Comparison of ENCODE assay signal across 8 cellular contexts in the genomic region with DNA sequence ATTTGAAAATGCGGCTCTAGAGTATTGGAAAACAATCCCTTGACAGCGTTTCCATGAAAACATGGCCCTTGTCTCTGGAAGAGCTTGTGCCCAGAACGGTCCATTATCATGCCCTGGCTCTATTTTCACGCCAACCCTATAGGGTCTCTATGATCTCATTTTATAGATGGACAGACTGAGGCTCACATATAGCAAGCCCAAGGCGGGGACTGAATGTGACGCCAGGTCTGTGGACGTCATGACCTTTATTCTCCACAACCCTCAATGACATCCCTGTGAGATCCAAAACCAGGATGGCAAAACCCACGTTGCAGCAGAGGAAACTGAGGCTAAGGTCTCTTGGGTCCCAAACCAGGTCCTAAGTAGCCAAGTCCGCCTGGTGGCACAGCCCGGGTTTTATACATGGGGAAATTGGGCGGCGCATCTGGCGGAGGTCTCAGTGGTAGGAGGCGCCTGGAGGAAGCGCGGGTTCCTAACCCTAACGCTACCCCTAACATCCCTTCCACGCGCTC. TPM values are rescaled to one million over a fixed set of nuclear protein-coding genes. Genes with fewer than 3 reads are reported as not detected.
DNase-seq lines count a peak whose midpoint lies in the region; ATAC-seq, FAIRE-seq and TF ChIP-seq lines count a peak whose summit lies in the region.

No MANE protein-coding gene starts in this region.

- H4K20me1 ChIP-seq in Loucy (ENCODE audit: insufficient read depth, low read length, poor library complexity, severe bottlenecking) (peaks cover 8% of the 10 kb centered on the region), H1 (replicated peaks in 1 of 2; ENCODE audit: control insufficient read depth in 1 of 2, insufficient read depth in 2 of 2, low read length in 2 of 2) (peaks cover 2 to 4% of the 10 kb centered on the region in 2 experiments)

- TF ChIP-seq RAD21 in H1 (IDR thresholded peaks at IDR 0.05 in 1 of 2, conservative IDR thresholded peaks at IDR 0.05 in 1 of 2; ENCODE audit: low read depth in 2 of 2, low read length in 2 of 2), result no peak

- no peaks in the 10 kb centered on the region for H3K27me3 ChIP-seq in Caco-2 (replicated peaks; ENCODE audit: control insufficient read depth, insufficient read depth, low read length)
- no peaks in the 10 kb centered on the region for H3K27me3 ChIP-seq in Loucy (ENCODE audit: insufficient read depth, low read length, poor library complexity, severe bottlenecking)
- peaks cover 0 to 7% (median 2%) of the 10 kb centered on the region in 4 experiments; a peak in 2 of 7 replicates for H3K27me3 ChIP-seq in H1 (replicated peaks in 1 of 4; ENCODE audit: control insufficient read depth in 3 of 4, extremely low read depth in 1 of 4, insufficient read depth in 3 of 4, low read length in 3 of 4)
- no peaks in the 10 kb centered on the region for H3K27me3 ChIP-seq in ovary

- H3K23ac ChIP-seq in H1 (ENCODE audit: insufficient read length), result no peak overlapping the region

- no peak overlapping the region for H3K18ac ChIP-seq in H1 (ENCODE audit: extremely low read depth, low read length)

- no peak overlapping the region for H2BK120ac ChIP-seq in H1 (replicated peaks; ENCODE audit: low read depth, low read length)

- no peak overlapping the region for H4K5ac ChIP-seq in H1 (ENCODE audit: insufficient read length, low read depth, low read length)

- H3K79me2 ChIP-seq in Loucy (ENCODE audit: insufficient read depth, low read length), result peaks cover 38% of the 10 kb centered on the region
- H3K79me2 ChIP-seq in H1 (ENCODE audit: control insufficient read depth in 1 of 2, insufficient read depth in 2 of 2, low read length in 2 of 2), result no peaks in the 10 kb centered on the region; a peak in 1 of 4 replicates

- H3K27ac Mint-ChIP-seq in Caco-2 (ENCODE audit: unreplicated experiment), result no peak overlapping the region

- no peak overlapping the region for H4K91ac ChIP-seq in H1 (replicated peaks; ENCODE audit: insufficient read length, low read length)

- H3K9me3 Mint-ChIP-seq in Caco-2 (ENCODE audit: unreplicated experiment), result no peaks in the 10 kb centered on the region

- H2BK15ac ChIP-seq in H1 (ENCODE audit: low read length), result no peak overlapping the region

- TF ChIP-seq EP300 in H1 (IDR thresholded peaks at IDR 0.05; ENCODE audit: borderline replicate concordance in 1 of 2, low read depth in 2 of 2, low read length in 2 of 2), result no peak
- TF ChIP-seq EP300 in ovary (IDR thresholded peaks at IDR 0.05), result no peak

- H3K4ac ChIP-seq in H1 (replicated peaks; ENCODE audit: insufficient read length, low read depth, low read length), result no peak overlapping the region

- peak overlapping the region; percentile 77 for H3K4me3 Mint-ChIP-seq in Caco-2 (ENCODE audit: unreplicated experiment)

- no peak for DNase-seq in Caco-2
- DNase-seq in H1 (ENCODE audit: low read depth in 1 of 2, low spot score in 2 of 2), result no peak
- DNase-seq in ovary, result no peak
- DNase-seq in COLO668 (lab: John Stamatoyannopoulos, UW; ENCODE audit: unreplicated experiment), result no peak
- DNase-seq in OCI-M1 (lab: John Stamatoyannopoulos, UW), result no peak
- no peak for DNase-seq in GM10266 (ENCODE audit: extremely low spot score)

- TF ChIP-seq POLR2A in H1 (IDR thresholded peaks at IDR 0.05; ENCODE audit: control extremely low read depth in 1 of 2, low read depth in 2 of 2, low read length in 2 of 2) (no peak), ovary (IDR thresholded peaks at IDR 0.05) (no peak)

- no peak overlapping the region for H3K56ac ChIP-seq in H1 (replicated peaks; ENCODE audit: insufficient read length, low read depth, low read length)

- H3K36me3 Mint-ChIP-seq in Caco-2 (ENCODE audit: insufficient read depth, unreplicated experiment), result peaks cover 23% of the 10 kb centered on the region

- H3K36me3 ChIP-seq in Caco-2 (ENCODE audit: control insufficient read depth, insufficient read depth, low read length), result peaks cover 1% of the 10 kb centered on the region
- H3K36me3 ChIP-seq in Loucy (ENCODE audit: insufficient read depth, low read length), result peaks cover 6% of the 10 kb centered on the region; the same call in 1 of the 2 replicates
- H3K36me3 ChIP-seq in H1 (ENCODE audit: control insufficient read depth in 2 of 4, insufficient read depth in 4 of 4, low read length in 3 of 4), result no peaks in the 10 kb centered on the region
- H3K36me3 ChIP-seq in ovary, result no peaks in the 10 kb centered on the region

- FAIRE-seq in H1 (lab: Jason Lieb, UNC), result no peak

- H2BK12ac ChIP-seq in H1 (ENCODE audit: low read depth, low read length), result no peak overlapping the region

- H3K9me2 ChIP-seq in Loucy (replicated peaks; ENCODE audit: low read depth, low read length), result no peaks in the 10 kb centered on the region

- no peaks in the 10 kb centered on the region for H3K79me1 ChIP-seq in H1 (ENCODE audit: low read depth, low read length)

- H2BK20ac ChIP-seq in H1 (ENCODE audit: low read length), result no peak overlapping the region

- H3F3A ChIP-seq in Loucy (ENCODE audit: low read depth), result no peaks in the 10 kb centered on the region

- CTCF ChIA-PET in Caco-2 (lab: Charles Lee) (no interaction called here), H1 (lab: Charles Lee; ENCODE audit: partially characterized antibody) (interaction anchor here (0.7 to 2.5 kb wide), 2 partner anchors 18 to 59 kb away, joined by 5 to 16 read pairs; no protein-coding TSS in a partner anchor)

- H2AK5ac ChIP-seq in H1 (ENCODE audit: low read depth, low read length), result no peak overlapping the region

- ATAC-seq in GM19467 (IDR thresholded peaks at IDR 0.05; ENCODE audit: unreplicated experiment), result no peak

- no peak overlapping the region for H2BK5ac ChIP-seq in H1 (ENCODE audit: low read depth, low read length)

- peaks cover 10% of the 10 kb centered on the region for H3K4me1 Mint-ChIP-seq in Caco-2 (ENCODE audit: low read depth, unreplicated experiment)

- H3K4me1 ChIP-seq in Caco-2 (0 out of 2 replicates have a peak, but pooled peaks cover 6% of the 10 kb centered on the region), Loucy (ENCODE audit: insufficient read depth, low read length, poor library complexity, severe bottlenecking) (peaks cover 21% of the 10 kb centered on the region), H1 (replicated peaks in 1 of 4; ENCODE audit: control insufficient read depth in 3 of 4, insufficient read depth in 4 of 4, low read length in 3 of 4) (peaks cover 0 to 7% (median 3%) of the 10 kb centered on the region in 4 experiments; a peak in 5 of 7 replicates), ovary (ENCODE audit: insufficient read depth) (peaks cover 9% of the 10 kb centered on the region)

- no peak overlapping the region for H4K8ac ChIP-seq in H1 (ENCODE audit: extremely low read depth, insufficient read depth, low read length)

- no peak overlapping the region for H3K14ac ChIP-seq in H1 (ENCODE audit: insufficient read length)

- no TSS peak for BruUV-seq in Caco-2 (replicated peaks; lab: Mats Ljungman, UMichigan)

- intact Hi-C loops in Caco-2 (cut with micrococcal nuclease; ENCODE audit: unreplicated experiment), result loop anchor here (5.0 kb wide), 2 partner anchors 52 to 218 kb away; partner anchors contain the start of gene GTPBP3
- intact Hi-C loops in ovary (cut with DNase I), result no loop called here

- peaks cover 9% of the 10 kb centered on the region; the same call in 1 of the 2 replicates for H3K23me2 ChIP-seq in H1 (ENCODE audit: low read depth, low read length)

- H3K4me2 ChIP-seq in Loucy (ENCODE audit: low read depth, low read length, poor library complexity, severe bottlenecking), result peak overlapping the region; percentile 77
- H3K4me2 ChIP-seq in H1 (ENCODE audit: insufficient read depth in 1 of 2, low read depth in 2 of 2, low read length in 2 of 2), result peak overlapping the region; percentile 54 to 78

- POLR2A ChIA-PET in Caco-2 (lab: Charles Lee), result no interaction called here
- POLR2A ChIA-PET in H1 (lab: Charles Lee; ENCODE audit: partially characterized antibody), result interaction anchor here (1.1 kb wide), 1 partner anchor 51 kb away, joined by 3 read pairs; no protein-coding TSS in a partner anchor

- H3K27ac ChIP-seq in H1 (ENCODE audit: low read depth, low read length), result no peak overlapping the region
- peak overlapping the region in 1 of 2 donors; percentile 72 for H3K27ac ChIP-seq in ovary

- H2AFZ ChIP-seq in Loucy (ENCODE audit: low read length), result peak overlapping the region; percentile 79
- no peak overlapping the region for H2AFZ ChIP-seq in H1 (ENCODE audit: low read length)

- H3K9me3 ChIP-seq in Caco-2, result no peaks in the 10 kb centered on the region
- H3K9me3 ChIP-seq in Loucy (ENCODE audit: insufficient read depth, low read depth, low read length), result no peaks in the 10 kb centered on the region
- H3K9me3 ChIP-seq in H1 (ENCODE audit: insufficient read depth in 2 of 2, low read depth in 1 of 2, low read length in 1 of 2), result no peaks in the 10 kb centered on the region
- H3K9me3 ChIP-seq in ovary, result no peaks in the 10 kb centered on the region

- no peaks in the 10 kb centered on the region for H3K27me3 Mint-ChIP-seq in Caco-2 (ENCODE audit: insufficient read depth, unreplicated experiment)

- H3K4me3 ChIP-seq in Caco-2 (ENCODE audit: low read depth, low read length) (peak overlapping the region; percentile 95), Loucy (ENCODE audit: low read length, poor library complexity, severe bottlenecking) (peak overlapping the region; percentile 82), H1 (ENCODE audit: extremely low read depth in 1 of 4, insufficient read depth in 2 of 4, low read depth in 3 of 4, low read length in 4 of 4) (peak overlapping the region in 3 of 4 experiments; percentile 6 to 84 (median 16); a peak in 4 of 8 replicates), ovary (peak overlapping the region; percentile 69)

- 18% methylated on average over 19 of the region's 19 CpGs; no CpG with 5 or more reads in 1 of the 2 experiments for WGBS in H1 (ENCODE audit: extremely low coverage in 1 of 2, insufficient coverage in 1 of 2, insufficient read length in 1 of 2, insufficient replicate concordance in 2 of 2, low coverage in 1 of 2, low lambda C conversion rate in 2 of 2, missing lambda C conversion rate in 1 of 2), 2 experiments
- 8 to 13% (median 13%) methylated on average over 13 to 19 of the region's 19 CpGs for WGBS in ovary, 3 donors

- no peak for TF ChIP-seq CTCF in Caco-2 (IDR thresholded peaks at IDR 0.05; ENCODE audit: insufficient read depth in 1 of 2, low read depth in 1 of 2, low read length in 1 of 2, severe bottlenecking in 1 of 2, unreplicated experiment in 1 of 2)
- no peak for TF ChIP-seq CTCF in Loucy (conservative IDR thresholded peaks at IDR 0.05; ENCODE audit: low read length)
- peak in 1 of 3 experiments; percentile 12; a peak in 1 of 4 replicates for TF ChIP-seq CTCF in H1 (IDR thresholded peaks at IDR 0.05; ENCODE audit: control extremely low read depth in 1 of 3, insufficient read depth in 1 of 3, low read depth in 1 of 3, low read length in 3 of 3)
- no peak for TF ChIP-seq CTCF in ovary (IDR thresholded peaks at IDR 0.05)
- no peak for TF ChIP-seq CTCF in GM10266 (IDR thresholded peaks at IDR 0.05; ENCODE audit: control insufficient read depth, insufficient read depth, low read depth, missing control alignments)

- peak overlapping the region; percentile 36 for H3K9ac ChIP-seq in Loucy (ENCODE audit: low read depth, low read length, poor library complexity, severe bottlenecking)
- H3K9ac ChIP-seq in H1 (replicated peaks in 1 of 4; ENCODE audit: extremely low read depth in 1 of 4, low read depth in 3 of 4, low read length in 3 of 4), result no peak overlapping the region

RNA-seq across cellular contexts. Expression of gene COLGALT1, which starts 0.4 kb away (rescaled TPM):
- 80.1 and 81.9 TPM in 2 replicates for total RNA-seq in Caco-2 (2022)
- total RNA-seq in H1 (2021; fragmentation: NEBNext Ultra II Directional; extraction: Animal tissue kit (Norgen Biotek cat#: 25700)), result 40.4 and 44.7 TPM in 2 replicates
- 58.1 and 62.8 TPM in 2 replicates for polyA plus RNA-seq in H1 (2011; rRNA removed)
- 56.3 TPM for polyA plus RNA-seq in H1 (2011; cell fraction: cytosol; rRNA removed)
- 79.4 TPM for polyA plus RNA-seq in H1 (2011; cell fraction: nucleus; rRNA removed)
- 41.1 to 44.8 TPM (median 43.8 TPM) in 4 replicates for polyA plus RNA-seq in H1 (2012, experiment 1 of 2)
- 44.9 TPM for polyA plus RNA-seq in H1 (2012, experiment 2 of 2)
- polyA plus RNA-seq in H1 (2013, experiment 1 of 2), result 54.5 TPM
- 59.4 TPM for polyA plus RNA-seq in H1 (2013, experiment 2 of 2)
- 72.7 and 96.7 TPM in 2 replicates for polyA minus RNA-seq in H1 (2011; rRNA and poly(A)+ RNA removed)
- polyA minus RNA-seq in H1 (2011; cell fraction: cytosol; rRNA and poly(A)+ RNA removed), result 48.0 TPM
- polyA minus RNA-seq in H1 (2011; cell fraction: nucleus; rRNA and poly(A)+ RNA removed), result 21.6 TPM
- 10 to 100 TPM; 30.4 to 75.2 (median 45.2) TPM for total RNA-seq in ovary
- 10 to 100 TPM; 31.4 to 72.6 TPM for polyA plus RNA-seq in ovary

RNA-seq across cellular contexts. Expression of gene PGLS, which starts 43.6 kb away (rescaled TPM):
- 69.2 and 69.7 TPM in 2 replicates for total RNA-seq in Caco-2 (2022)
- total RNA-seq in H1 (2021; fragmentation: NEBNext Ultra II Directional; extraction: Animal tissue kit (Norgen Biotek cat#: 25700)), result 67.5 and 72.8 TPM in 2 replicates
- polyA plus RNA-seq in H1 (2011; rRNA removed), result 164 and 193 TPM in 2 replicates
- polyA plus RNA-seq in H1 (2011; cell fraction: cytosol; rRNA removed), result 96.2 TPM
- polyA plus RNA-seq in H1 (2011; cell fraction: nucleus; rRNA removed), result 101 TPM
- 35.4 to 76.9 TPM (median 68.3 TPM) in 4 replicates for polyA plus RNA-seq in H1 (2012, experiment 1 of 2)
- 98.6 TPM for polyA plus RNA-seq in H1 (2012, experiment 2 of 2)
- 67.1 TPM for polyA plus RNA-seq in H1 (2013, experiment 1 of 2)
- 69.4 TPM for polyA plus RNA-seq in H1 (2013, experiment 2 of 2)
- polyA minus RNA-seq in H1 (2011; rRNA and poly(A)+ RNA removed), result 29.5 and 49.1 TPM in 2 replicates
- 51.8 TPM for polyA minus RNA-seq in H1 (2011; cell fraction: cytosol; rRNA and poly(A)+ RNA removed)
- 48.9 TPM for polyA minus RNA-seq in H1 (2011; cell fraction: nucleus; rRNA and poly(A)+ RNA removed)
- 10 to 100 TPM; 43.9 to 93.0 (median 73.9) TPM for total RNA-seq in ovary
- polyA plus RNA-seq in ovary, result 10 to 100 TPM; 11.0 to 72.3 TPM

Comparison
In these comparisons a context has a peak if more than half of its experiments do, and no peak if none do; other contexts are left out.
1. H3K4me3 ChIP-seq: peak in every context shown above with its lines; median percentile 95 in Caco-2; 82 in Loucy; 69 in ovary; 16 in H1.